In genomic region chr7:130486963-130487324, GRCh38 we compare ENCODE assay signal across 9 cellular contexts. TPM values are rescaled to one million over a fixed set of nuclear protein-coding genes. Genes with fewer than 3 reads are reported as not detected.
DNase-seq lines count a peak whose midpoint lies in the region; ATAC-seq and TF ChIP-seq lines count a peak whose summit lies in the region.
"Had no signal": no experiment of that assay in that cellular context is flagged by ENCODE, and none has a peak within 500 bp of the region (broad histone marks: within the 10 kb centered on the region; RNA-seq: fewer than 3 reads in every experiment).

No MANE protein-coding gene starts in this region.

- no peak for DNase-seq in H7
- no peak for DNase-seq in Peyer's patch
- no peak for DNase-seq in stimulated activated naive CD4-positive, alpha-beta T cell (lab: John Stamatoyannopoulos, UW)
- DNase-seq in D341Med (ENCODE audit: low spot score): no peak
- DNase-seq in LoVo (ENCODE audit: low spot score): no peak
- DNase-seq: foreskin fibroblast had no signal

- H3K4me1 ChIP-seq in Peyer's patch (peaks cover 0 to 5% (median under 1%) of the 10 kb centered on the region in 4 donors), esophagus (ENCODE audit: control insufficient read depth in 2 of 2, insufficient read depth in 2 of 2, low read length in 1 of 2) (peaks cover 4 to 5% of the 10 kb centered on the region in 2 donors), rectal smooth muscle tissue (ENCODE audit: control insufficient read depth, insufficient read depth, low read length) (peaks cover 4% of the 10 kb centered on the region)

- H3K4me3 ChIP-seq in H7 (ENCODE audit: insufficient read depth, low read depth, low read length): peak overlapping the region; percentile 78
- H3K4me3 ChIP-seq in Peyer's patch: peak overlapping the region; percentile 48 to 68 (median 57)
- H3K4me3 ChIP-seq in esophagus (ENCODE audit: low read depth in 1 of 2, low read length in 2 of 2): peak overlapping the region; percentile 54 to 56
- peak overlapping the region; percentile 64 for H3K4me3 ChIP-seq in rectal smooth muscle tissue (ENCODE audit: low read length)

- peak overlapping the region; percentile 32 to 84 (median 56) for H3K27ac ChIP-seq in Peyer's patch
- H3K27ac ChIP-seq in esophagus (ENCODE audit: low read depth in 2 of 2, low read length in 1 of 2): no peak overlapping the region
- no peak overlapping the region for H3K27ac ChIP-seq in rectal smooth muscle tissue (ENCODE audit: low read depth, low read length)

- no peak overlapping the region for H3K9ac ChIP-seq in rectal smooth muscle tissue (ENCODE audit: low read length)

- no peak for ATAC-seq in GM21576 (IDR thresholded peaks at IDR 0.05; ENCODE audit: unreplicated experiment)

- H3K9me3 ChIP-seq in Peyer's patch: no peaks in the 10 kb centered on the region
- peaks cover 0 to under 1% of the 10 kb centered on the region in 2 donors for H3K9me3 ChIP-seq in esophagus (ENCODE audit: control insufficient read depth in 2 of 2, insufficient read depth in 1 of 2, low read depth in 1 of 2, low read length in 1 of 2)

- 36 to 38% methylated on average over 4 of the region's 4 CpGs for WGBS in esophagus, 2 donors

- H3K36me3 ChIP-seq in H7 (replicated peaks; ENCODE audit: control insufficient read depth, insufficient read depth, low read length) (no peaks in the 10 kb centered on the region), Peyer's patch (no peaks in the 10 kb centered on the region), esophagus (ENCODE audit: control insufficient read depth in 2 of 2, insufficient read depth in 2 of 2, low read length in 1 of 2) (no peaks in the 10 kb centered on the region), rectal smooth muscle tissue (ENCODE audit: control insufficient read depth, insufficient read depth, low read length) (no peaks in the 10 kb centered on the region)

- no peak for TF ChIP-seq CTCF in Peyer's patch (IDR thresholded peaks at IDR 0.05)

- H3K27me3 ChIP-seq in H7 (ENCODE audit: control insufficient read depth, insufficient read depth, low read length) (peaks cover 1% of the 10 kb centered on the region), Peyer's patch (no peaks in the 10 kb centered on the region), esophagus (ENCODE audit: control insufficient read depth in 1 of 2, insufficient read depth in 2 of 2, low read length in 2 of 2) (no peaks in the 10 kb centered on the region), rectal smooth muscle tissue (ENCODE audit: control insufficient read depth, insufficient read depth, low read length) (no peaks in the 10 kb centered on the region)

- TF ChIP-seq POLR2A in Peyer's patch (IDR thresholded peaks at IDR 0.05): no peak

RNA-seq across cellular contexts. Expression of gene MEST, which starts 4.9 kb away (rescaled TPM):
- total RNA-seq in H7 (2014; rRNA removed; shearing (Covaris generic)): 154 and 166 TPM in 2 replicates
- 10 to 100 TPM; 11.6 to 36.1 (median 27.1) TPM for total RNA-seq in Peyer's patch
- polyA plus RNA-seq in esophagus: 1 to 10 TPM; 4.8 to 8.6 TPM

RNA-seq across cellular contexts. Expression of gene CEP41, which starts 46.1 kb away (rescaled TPM):
- total RNA-seq in H7 (2014; rRNA removed; shearing (Covaris generic)): 6.9 and 8.1 TPM in 2 replicates
- 10 to 100 TPM in 1 of 4 donors, 1 to 10 TPM in 3; 1.9 to 14.0 (median 5.6) TPM for total RNA-seq in Peyer's patch
- 1 to 10 TPM; 2.3 to 2.5 TPM for polyA plus RNA-seq in esophagus

Comparison
In these comparisons a context has a peak if more than half of its experiments do, and no peak if none do; other contexts are left out.
1. H3K27ac ChIP-seq: peak in Peyer's patch (4 of 4); none in esophagus (0 of 2) and rectal smooth muscle tissue (single experiment).
2. Peak in every context shown above with its lines, with median percentiles within 50 percentile points of each other: H3K4me3 ChIP-seq.